In genomic region chr17:59852847-59853167, GRCh38 we compare ENCODE assay signal across 8 cellular contexts. TPM values are rescaled to one million over a fixed set of nuclear protein-coding genes. Genes with fewer than 3 reads are reported as not detected.
DNase-seq lines count a peak whose midpoint lies in the region; ATAC-seq, FAIRE-seq and TF ChIP-seq lines count a peak whose summit lies in the region.
"Not testable (repeated sequence)": the region's sequence is repeated elsewhere in the genome, so short reads cannot be mapped to it uniquely, and the experiment has no call there.

No MANE protein-coding gene starts in this region.

- not testable (repeated sequence) for H3K9me3 Mint-ChIP-seq in HFFc6; T-helper 1 cell treated with Interleukin-12 subunit alpha and Interleukin-12 subunit beta and Interleukin-4 antibody, amounts not matched to agents 30 μg/mL and 1 μg/mL, for 36 hours; activated naive CD4-positive, alpha-beta T cell treated with anti-CD3 and anti-CD28 coated beads for 36 hours; chondrocyte (ENCODE audit: low read depth); neural crest cell; stimulated activated effector memory CD8-positive, alpha-beta T cell treated with anti-CD3 and anti-CD28 coated beads, Interleukin-12 subunit alpha, Interleukin-12 subunit beta, amount 100 ng/mL, for 72 hours

- CTCF ChIA-PET in A549 (lab: Yijun Ruan, JAX): interaction anchor here (0.9 to 2.4 kb wide), 19 partner anchors 12 to 523 kb away, joined by 3 to 17 read pairs (median 4); no protein-coding TSS in a partner anchor
- CTCF ChIA-PET in activated naive CD4-positive, alpha-beta T cell treated with anti-CD3 and anti-CD28 coated beads for 36 hours (lab: Charles Lee): interaction anchor here (1.6 to 1.8 kb wide), 2 partner anchors 15 to 105 kb away, joined by 6 to 10 read pairs; no protein-coding TSS in a partner anchor

- WGBS in A549 (ENCODE audit: missing lambda C conversion rate): 77% methylated on average over 7 of the region's 7 CpGs

- not testable (repeated sequence) for TF ChIP-seq EP300 in A549 (IDR thresholded peaks at IDR 0.05)

- H3K9me3 ChIP-seq in A549; iPS-20b (ENCODE audit: insufficient read depth, low read depth, low read length): not testable (repeated sequence)

- H3K4me3 Mint-ChIP-seq in HFFc6: peak overlapping the region; percentile 57
- H3K4me3 Mint-ChIP-seq in T-helper 1 cell treated with Interleukin-12 subunit alpha and Interleukin-12 subunit beta and Interleukin-4 antibody, amounts not matched to agents 30 μg/mL and 1 μg/mL, for 36 hours; activated naive CD4-positive, alpha-beta T cell treated with anti-CD3 and anti-CD28 coated beads for 36 hours; chondrocyte (ENCODE audit: unreplicated experiment); neural crest cell; stimulated activated effector memory CD8-positive, alpha-beta T cell treated with anti-CD3 and anti-CD28 coated beads, Interleukin-12 subunit alpha, Interleukin-12 subunit beta, amount 100 ng/mL, for 72 hours: not testable (repeated sequence)

- peak overlapping the region; percentile 61 for H3K4me2 ChIP-seq in A549

- intact Hi-C loops in activated naive CD4-positive, alpha-beta T cell treated with anti-CD3 and anti-CD28 coated beads for 36 hours (cut with micrococcal nuclease): loop anchor here (1.0 to 2.0 kb wide), 3 partner anchors 8 to 146 kb away; partner anchors contain the start of genes PTRH2 and VMP1

- H3K4me1 ChIP-seq in A549: peaks cover 96% of the 10 kb centered on the region
- peaks cover 22% of the 10 kb centered on the region for H3K4me1 ChIP-seq in iPS-20b (ENCODE audit: insufficient read depth, low read length)

- not testable (repeated sequence) for DNase-seq in A549 (ENCODE audit: low read depth in 1 of 2, low spot score in 1 of 2); HFFc6; activated naive CD4-positive, alpha-beta T cell treated with anti-CD3 and anti-CD28 coated beads for 36 hours; chondrocyte (ENCODE audit: low spot score); neural crest cell (ENCODE audit: low read depth, low spot score); stimulated activated effector memory CD8-positive, alpha-beta T cell treated with anti-CD3 and anti-CD28 coated beads, Interleukin-12 subunit alpha, Interleukin-12 subunit beta, amount 100 ng/mL, for 72 hours (ENCODE audit: low spot score in 2 of 2)

- H3K4me3 ChIP-seq in A549; iPS-20b (ENCODE audit: low read length): not testable (repeated sequence)

- H3K9ac ChIP-seq in iPS-20b (ENCODE audit: low read depth, low read length): peak overlapping the region; percentile 45

- POLR2A ChIA-PET in A549 (lab: Yijun Ruan, JAX): interaction anchor here (1.0 to 1.2 kb wide), 6 partner anchors 22 to 234 kb away, joined by 3 to 15 read pairs (median 5); partner anchors contain the start of gene CLTC

- not testable (repeated sequence) for ATAC-seq in A549; stimulated activated effector memory CD8-positive, alpha-beta T cell treated with anti-CD3 and anti-CD28 coated beads, Interleukin-12 subunit alpha, Interleukin-12 subunit beta, amount 100 ng/mL, for 72 hours

- FAIRE-seq in A549 (lab: Jason Lieb, UNC): not testable (repeated sequence)

- not testable (repeated sequence) for H3K36me3 Mint-ChIP-seq in HFFc6 (ENCODE audit: low read depth); T-helper 1 cell treated with Interleukin-12 subunit alpha and Interleukin-12 subunit beta and Interleukin-4 antibody, amounts not matched to agents 30 μg/mL and 1 μg/mL, for 36 hours (ENCODE audit: low read depth); activated naive CD4-positive, alpha-beta T cell treated with anti-CD3 and anti-CD28 coated beads for 36 hours (ENCODE audit: low read depth); chondrocyte (ENCODE audit: low read depth); neural crest cell (ENCODE audit: low read depth)
- peaks cover 13% of the 10 kb centered on the region for H3K36me3 Mint-ChIP-seq in stimulated activated effector memory CD8-positive, alpha-beta T cell treated with anti-CD3 and anti-CD28 coated beads, Interleukin-12 subunit alpha, Interleukin-12 subunit beta, amount 100 ng/mL, for 72 hours

- not testable (repeated sequence) for TF ChIP-seq RAD21 in A549 (conservative IDR thresholded peaks at IDR 0.05 in 1 of 2, IDR thresholded peaks at IDR 0.05 in 1 of 2)

- H3K27ac Mint-ChIP-seq in HFFc6: peak overlapping the region; percentile 89
- peak overlapping the region; percentile 93 for H3K27ac Mint-ChIP-seq in T-helper 1 cell treated with Interleukin-12 subunit alpha and Interleukin-12 subunit beta and Interleukin-4 antibody, amounts not matched to agents 30 μg/mL and 1 μg/mL, for 36 hours
- peak overlapping the region; percentile 77 for H3K27ac Mint-ChIP-seq in activated naive CD4-positive, alpha-beta T cell treated with anti-CD3 and anti-CD28 coated beads for 36 hours
- peak overlapping the region; percentile 93 for H3K27ac Mint-ChIP-seq in chondrocyte (ENCODE audit: unreplicated experiment)
- peak overlapping the region; percentile 53 for H3K27ac Mint-ChIP-seq in neural crest cell (ENCODE audit: unreplicated experiment)
- H3K27ac Mint-ChIP-seq in stimulated activated effector memory CD8-positive, alpha-beta T cell treated with anti-CD3 and anti-CD28 coated beads, Interleukin-12 subunit alpha, Interleukin-12 subunit beta, amount 100 ng/mL, for 72 hours: peak overlapping the region; percentile 21

- H3K27ac ChIP-seq in A549 (peak overlapping the region; percentile 91 to 96), iPS-20b (ENCODE audit: low read length) (peak overlapping the region; percentile 54)

- TF ChIP-seq POLR2A in A549 (IDR thresholded peaks at IDR 0.05; ENCODE audit: low read length): not testable (repeated sequence)

- H3K4me1 Mint-ChIP-seq in HFFc6 (ENCODE audit: low read depth) (peaks cover 33% of the 10 kb centered on the region), chondrocyte (ENCODE audit: low read depth) (peaks cover 81% of the 10 kb centered on the region)
- peaks cover 54% of the 10 kb centered on the region for H3K4me1 Mint-ChIP-seq in T-helper 1 cell treated with Interleukin-12 subunit alpha and Interleukin-12 subunit beta and Interleukin-4 antibody, amounts not matched to agents 30 μg/mL and 1 μg/mL, for 36 hours (ENCODE audit: low read depth)
- peaks cover 59% of the 10 kb centered on the region for H3K4me1 Mint-ChIP-seq in activated naive CD4-positive, alpha-beta T cell treated with anti-CD3 and anti-CD28 coated beads for 36 hours (ENCODE audit: low read depth)
- not testable (repeated sequence) for H3K4me1 Mint-ChIP-seq in neural crest cell
- peaks cover 25% of the 10 kb centered on the region for H3K4me1 Mint-ChIP-seq in stimulated activated effector memory CD8-positive, alpha-beta T cell treated with anti-CD3 and anti-CD28 coated beads, Interleukin-12 subunit alpha, Interleukin-12 subunit beta, amount 100 ng/mL, for 72 hours

- not testable (repeated sequence) for TF ChIP-seq CTCF in A549 (IDR thresholded peaks at IDR 0.05); HFFc6 (IDR thresholded peaks at IDR 0.05); chondrocyte (IDR thresholded peaks at IDR 0.05); neural crest cell (conservative IDR thresholded peaks at IDR 0.05)

- H3K36me3 ChIP-seq in iPS-20b (ENCODE audit: insufficient read depth, low read depth, low read length): not testable (repeated sequence)

- not testable (repeated sequence) for H3K27me3 ChIP-seq in iPS-20b (ENCODE audit: insufficient read depth, low read length)

- H3K27me3 Mint-ChIP-seq in HFFc6 (ENCODE audit: insufficient read depth); T-helper 1 cell treated with Interleukin-12 subunit alpha and Interleukin-12 subunit beta and Interleukin-4 antibody, amounts not matched to agents 30 μg/mL and 1 μg/mL, for 36 hours (ENCODE audit: low read depth); activated naive CD4-positive, alpha-beta T cell treated with anti-CD3 and anti-CD28 coated beads for 36 hours (ENCODE audit: low read depth); chondrocyte (ENCODE audit: low read depth); neural crest cell (ENCODE audit: low read depth): not testable (repeated sequence)

TF ChIP-seq in A549, 52 proteins besides CTCF, POLR2A, EP300 and RAD21 (continues in another document):
- TF ChIP-seq RARB (CRISPR knock-in tag; IDR thresholded peaks at IDR 0.05): 0 out of 2 replicates have a peak, but pooled peaks have one; percentile 14

RNA-seq across cellular contexts. Expression of gene TUBD1, which starts 39.9 kb away (rescaled TPM):
- polyA plus RNA-seq in A549 (2011; rRNA removed) (24.4 and 28.3 TPM in 2 replicates), A549 (2017; fragmentation: RNase III; extraction: RNeasy Plus Mini Kit Qiagen cat#74134 plus additional on column Dnase treatment) (15.5 to 15.9 TPM (median 15.7 TPM) in 3 replicates)
- 9.0 and 10.4 TPM in 2 replicates for polyA plus RNA-seq in A549 (2012; cell fraction: cytosol; rRNA removed)
- 3.6 and 4.7 TPM in 2 replicates for polyA plus RNA-seq in A549 (2012; cell fraction: nucleus; rRNA removed)
- 27.4 and 33.7 TPM in 2 replicates for polyA minus RNA-seq in A549 (2011; rRNA and poly(A)+ RNA removed)
- total RNA-seq in HFFc6 (2021; fragmentation: NEBNext Ultra II Directional; extraction: Animal tissue kit (Norgen Biotek cat#: 25700)): 1 to 10 TPM; 2.9 to 4.0 (median 3.3) TPM
- 10 to 100 TPM; 15.2 to 15.4 TPM for total RNA-seq in activated naive CD4-positive, alpha-beta T cell treated with anti-CD3 and anti-CD28 coated beads for 36 hours
- total RNA-seq in chondrocyte (6.0 to 10.5 TPM (median 6.0 TPM) in 3 replicates), neural crest cell (22.2 and 22.3 TPM in 2 replicates)

RNA-seq across cellular contexts. Expression of gene RPS6KB1, which starts 40.1 kb away (rescaled TPM):
- 53.7 and 57.3 TPM in 2 replicates for polyA plus RNA-seq in A549 (2011; rRNA removed)
- polyA plus RNA-seq in A549 (2012; cell fraction: cytosol; rRNA removed): 16.0 and 16.7 TPM in 2 replicates
- polyA plus RNA-seq in A549 (2012; cell fraction: nucleus; rRNA removed): 11.6 and 25.0 TPM in 2 replicates
- polyA plus RNA-seq in A549 (2017; fragmentation: RNase III; extraction: RNeasy Plus Mini Kit Qiagen cat#74134 plus additional on column Dnase treatment): 67.3 to 81.7 TPM (median 69.4 TPM) in 3 replicates
- polyA minus RNA-seq in A549 (2011; rRNA and poly(A)+ RNA removed): 35.0 and 37.4 TPM in 2 replicates
- total RNA-seq in HFFc6 (2021; fragmentation: NEBNext Ultra II Directional; extraction: Animal tissue kit (Norgen Biotek cat#: 25700)): 10 to 100 TPM; 25.5 to 30.2 (median 27.9) TPM
- total RNA-seq in activated naive CD4-positive, alpha-beta T cell treated with anti-CD3 and anti-CD28 coated beads for 36 hours: 10 to 100 TPM; 42.1 to 48.5 TPM
- total RNA-seq in chondrocyte: 29.0 to 36.9 TPM (median 29.6 TPM) in 3 replicates
- total RNA-seq in neural crest cell: 36.8 and 41.5 TPM in 2 replicates

Comparison
In these comparisons a context has a peak if more than half of its experiments do, and no peak if none do; other contexts are left out.
1. H3K27ac Mint-ChIP-seq: peak in every context shown above with its lines; median percentile 93 in T-helper 1 cell treated with Interleukin-12 subunit alpha and Interleukin-12 subunit beta and Interleukin-4 antibody, amounts not matched to agents 30 μg/mL and 1 μg/mL, for 36 hours; 93 in chondrocyte; 89 in HFFc6; 77 in activated naive CD4-positive, alpha-beta T cell treated with anti-CD3 and anti-CD28 coated beads for 36 hours; 53 in neural crest cell; 21 in stimulated activated effector memory CD8-positive, alpha-beta T cell treated with anti-CD3 and anti-CD28 coated beads, Interleukin-12 subunit alpha, Interleukin-12 subunit beta, amount 100 ng/mL, for 72 hours.